In the genomic region with DNA sequence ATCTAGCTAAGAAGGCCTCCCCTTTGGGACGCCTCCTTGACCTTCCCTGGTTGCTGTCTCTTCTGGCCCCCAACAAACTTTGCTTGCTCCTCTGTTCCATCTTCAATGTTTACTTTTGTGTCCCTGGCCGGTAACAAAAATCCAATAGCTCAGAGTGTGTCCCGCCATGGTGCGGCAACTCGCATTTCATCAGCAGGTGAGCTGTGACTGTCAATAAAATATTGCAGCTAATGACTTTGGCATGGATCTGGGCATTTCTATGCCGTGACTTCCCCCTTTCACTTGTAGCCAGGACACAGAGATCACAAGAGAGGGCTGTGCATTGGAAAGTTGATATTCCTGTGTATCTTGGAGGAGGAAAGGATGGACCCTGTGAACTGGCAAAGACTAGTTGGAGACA, we compare ENCODE assay signal across 26 cellular contexts.
"Had no signal": no experiment of that assay in that cellular context is flagged by ENCODE, and none has a peak within 500 bp of the region (broad histone marks: within the 10 kb centered on the region; RNA-seq: fewer than 3 reads in every experiment).

No MANE protein-coding gene starts in this region.

- H3K36me3 Mint-ChIP-seq: activated naive CD8-positive, alpha-beta T cell treated with anti-CD3 and anti-CD28 coated beads, Interleukin-2, amount 10 ng/mL, durations not matched to agents 7 days and 5 days had no signal

- H3K27ac Mint-ChIP-seq: activated CD4-positive, alpha-beta T cell treated with anti-CD3 and anti-CD28 coated beads for 36 hours; activated CD4-positive, alpha-beta T cell treated with anti-CD3 and anti-CD28 coated beads, Interleukin-2, amount 10 ng/mL, durations not matched to agents 7 days and 5 days; activated CD8-positive, alpha-beta T cell treated with anti-CD3 and anti-CD28 coated beads, Interleukin-2, amount 10 ng/mL, durations not matched to agents 7 days and 5 days; activated naive CD8-positive, alpha-beta T cell treated with anti-CD3 and anti-CD28 coated beads, Interleukin-2, amount 10 ng/mL, durations not matched to agents 7 days and 5 days; activated T-cell treated with anti-CD3 and anti-CD28 coated beads, Interleukin-2, amount 50 U/mL, for 24 hours; activated T-helper 2 cell treated with anti-CD3 and anti-CD28 coated beads, Interferon-gamma antibody, Interleukin-2, Interleukin-4, amounts not matched to agents 10 μg/mL and 5 μg/mL and 100 μg/mL, durations not matched to agents 14 hours and 24 hours and 36 hours; T-helper 1 cell treated with Interleukin-12 subunit alpha and Interleukin-12 subunit beta and Interleukin-4 antibody, amounts not matched to agents 30 μg/mL and 1 μg/mL, for 36 hours; T-helper 2 cell treated with Interferon-gamma antibody and Interleukin-4, amounts not matched to agents 5 μg/mL and 100 μg/mL, for 36 hours had no signal

- H3K4me3 Mint-ChIP-seq: activated CD4-positive, alpha-beta T cell treated with anti-CD3 and anti-CD28 coated beads for 36 hours; activated CD4-positive, alpha-beta T cell treated with anti-CD3 and anti-CD28 coated beads, Interleukin-2, amount 10 ng/mL, durations not matched to agents 7 days and 5 days; activated CD8-positive, alpha-beta T cell treated with anti-CD3 and anti-CD28 coated beads, Interleukin-2, amount 10 ng/mL, durations not matched to agents 7 days and 5 days; activated naive CD8-positive, alpha-beta T cell treated with anti-CD3 and anti-CD28 coated beads, Interleukin-2, amount 10 ng/mL, durations not matched to agents 7 days and 5 days; activated T-cell treated with anti-CD3 and anti-CD28 coated beads, Interleukin-2, amount 50 U/mL, for 24 hours; T-helper 1 cell treated with Interleukin-12 subunit alpha and Interleukin-12 subunit beta and Interleukin-4 antibody, amounts not matched to agents 30 μg/mL and 1 μg/mL, for 36 hours; T-helper 2 cell treated with Interferon-gamma antibody and Interleukin-4, amounts not matched to agents 5 μg/mL and 100 μg/mL, for 36 hours had no signal

- ATAC-seq: activated CD4-positive, alpha-beta T cell treated with anti-CD3 and anti-CD28 coated beads for 36 hours; activated CD4-positive, CD25-positive, alpha-beta regulatory T cell treated with anti-CD3 and anti-CD28 coated beads, Interleukin-2, amount 50 U/mL, for 24 hours; activated CD8-positive, alpha-beta T cell treated with anti-CD3 and anti-CD28 coated beads, Interleukin-2, amount 10 ng/mL, durations not matched to agents 7 days and 5 days; K562 had no signal

- DNase-seq: activated CD4-positive, alpha-beta T cell treated with anti-CD3 and anti-CD28 coated beads for 36 hours; activated CD4-positive, alpha-beta T cell treated with anti-CD3 and anti-CD28 coated beads, Interleukin-2, amount 10 ng/mL, durations not matched to agents 7 days and 5 days; activated CD4-positive, alpha-beta T cell treated with anti-CD3 and anti-CD28 coated beads, Interleukin-2, amount 50 U/mL, for 48 hours; activated CD8-positive, alpha-beta T cell treated with anti-CD3 and anti-CD28 coated beads, Interleukin-2, amount 10 ng/mL, durations not matched to agents 7 days and 5 days; activated naive CD4-positive, alpha-beta T cell treated with anti-CD3 and anti-CD28 coated beads, Interleukin-2, amount 50 U/mL, for 16 hours; activated naive CD8-positive, alpha-beta T cell treated with anti-CD3 and anti-CD28 coated beads, Interleukin-2, amount 10 ng/mL, durations not matched to agents 7 days and 5 days; activated T-cell treated with anti-CD3 and anti-CD28 coated beads, Interleukin-2, amount 50 U/mL, for 24 hours; amygdala; NCI-H1092 treated with DMSO at 0.1 percent for 48 hours; NCI-H1417; NCI-H146; NCI-H187; NCI-H2029 treated with DMSO at 0.1 percent for 48 hours; NCI-H2107; NCI-H2171; NCI-H510A; NCI-H526; NCI-H748 treated with DMSO at 0.1 percent for 48 hours; PC-9; Right ventricle myocardium superior; SJCRH30 had no signal

- H3K4me1 Mint-ChIP-seq: activated CD4-positive, alpha-beta T cell treated with anti-CD3 and anti-CD28 coated beads for 36 hours; activated CD4-positive, alpha-beta T cell treated with anti-CD3 and anti-CD28 coated beads, Interleukin-2, amount 10 ng/mL, durations not matched to agents 7 days and 5 days; activated naive CD8-positive, alpha-beta T cell treated with anti-CD3 and anti-CD28 coated beads, Interleukin-2, amount 10 ng/mL, durations not matched to agents 7 days and 5 days had no signal

- H3K9me3 Mint-ChIP-seq: activated CD4-positive, alpha-beta T cell treated with anti-CD3 and anti-CD28 coated beads, Interleukin-2, amount 10 ng/mL, durations not matched to agents 7 days and 5 days; activated naive CD8-positive, alpha-beta T cell treated with anti-CD3 and anti-CD28 coated beads, Interleukin-2, amount 10 ng/mL, durations not matched to agents 7 days and 5 days; activated T-cell treated with anti-CD3 and anti-CD28 coated beads, Interleukin-2, amount 50 U/mL, for 24 hours; activated T-helper 2 cell treated with anti-CD3 and anti-CD28 coated beads, Interferon-gamma antibody, Interleukin-2, Interleukin-4, amounts not matched to agents 10 μg/mL and 5 μg/mL and 100 μg/mL, durations not matched to agents 14 hours and 24 hours and 36 hours; T-helper 1 cell treated with Interleukin-12 subunit alpha and Interleukin-12 subunit beta and Interleukin-4 antibody, amounts not matched to agents 30 μg/mL and 1 μg/mL, for 36 hours; T-helper 2 cell treated with Interferon-gamma antibody and Interleukin-4, amounts not matched to agents 5 μg/mL and 100 μg/mL, for 36 hours had no signal
